ENCODE assay signal across 8 cellular contexts in genomic region chr21:42496839-42497202, GRCh38. TPM values are rescaled to one million over a fixed set of nuclear protein-coding genes. Genes with fewer than 3 reads are reported as not detected.
DNase-seq lines count a peak whose midpoint lies in the region; ATAC-seq and TF ChIP-seq lines count a peak whose summit lies in the region.

No MANE protein-coding gene starts in this region.

- POLR2A ChIA-PET in T-cell (lab: Charles Lee) = interaction anchor here (0.6 to 0.9 kb wide), 2 partner anchors 18 to 188 kb away, joined by 3 to 6 read pairs; no protein-coding TSS in a partner anchor

- H3K4me3 Mint-ChIP-seq in T-cell = peak overlapping the region; percentile 87 to 90 (median 87)

- H3K4me3 ChIP-seq in gastroesophageal sphincter = peak overlapping the region; percentile 39 to 68

- H3K4me1 ChIP-seq in gastroesophageal sphincter = peaks cover 0 to 16% (median 0%) of the 10 kb centered on the region in 3 donors

- H3K27ac Mint-ChIP-seq in T-cell = peak overlapping the region; percentile 66 to 73

- no peaks in the 10 kb centered on the region for H3K36me3 ChIP-seq in gastroesophageal sphincter

- no peaks in the 10 kb centered on the region for H3K27me3 ChIP-seq in gastroesophageal sphincter

- peaks cover 4% of the 10 kb centered on the region in 2 donors for H3K27me3 Mint-ChIP-seq in T-cell

- 21 to 25% methylated on average over 13 to 14 of the region's 19 CpGs for WGBS in gastroesophageal sphincter (ENCODE audit: low coverage in 1 of 2), 2 donors

- peak; percentile 56 for DNase-seq in NCI-H2196 (lab: John Stamatoyannopoulos, UW; ENCODE audit: unreplicated experiment)
- DNase-seq in NCI-H2196 treated with DMSO at 0.1 percent for 48 hours (lab: John Stamatoyannopoulos, UW; ENCODE audit: unreplicated experiment) = no peak
- no peak for DNase-seq in T-cell
- peak; percentile 63 for DNase-seq in putamen (ENCODE audit: low spot score)
- no peak for DNase-seq in 8988T

- H3K4me1 Mint-ChIP-seq in T-cell = peaks cover 16 to 27% (median 17%) of the 10 kb centered on the region in 3 donors

- H3K9me3 ChIP-seq in gastroesophageal sphincter = no peaks in the 10 kb centered on the region

- TF ChIP-seq POLR2A in gastroesophageal sphincter (IDR thresholded peaks at IDR 0.05) = no peak

- ATAC-seq in T-cell (replicated peaks in 1 of 4) (no peak), gastroesophageal sphincter (peak; percentile 6), GM19328 (IDR thresholded peaks at IDR 0.05; ENCODE audit: unreplicated experiment) (no peak), HG02884 (IDR thresholded peaks at IDR 0.05; ENCODE audit: unreplicated experiment) (no peak)

- CTCF ChIA-PET in T-cell (lab: Charles Lee) = no interaction called here

- H3K9me3 Mint-ChIP-seq in T-cell = no peaks in the 10 kb centered on the region

- no peak for TF ChIP-seq CTCF in gastroesophageal sphincter (IDR thresholded peaks at IDR 0.05)

- peak overlapping the region; percentile 48 to 93 (median 90) for H3K27ac ChIP-seq in gastroesophageal sphincter

- no peak for TF ChIP-seq EP300 in gastroesophageal sphincter (IDR thresholded peaks at IDR 0.05)

- no peaks in the 10 kb centered on the region for H3K36me3 Mint-ChIP-seq in T-cell

RNA-seq across cellular contexts. Expression of gene RSPH1, which starts 0.8 kb away (rescaled TPM):
- total RNA-seq in T-cell (under 1 TPM in 2 of 5 donors, not detected in 3; 0.12 to 0.20 TPM), gastroesophageal sphincter (1 to 10 TPM in 2 of 4 donors, under 1 TPM in 1, not detected in 1; 0.99 to 1.9 (median 1.9) TPM)

RNA-seq across cellular contexts. Expression of gene SLC37A1, which starts 16.8 kb away (rescaled TPM):
- total RNA-seq in T-cell = 10 to 100 TPM; 18.7 to 26.3 (median 22.6) TPM
- total RNA-seq in gastroesophageal sphincter = 1 to 10 TPM; 3.7 to 7.8 (median 4.3) TPM

Comparison
In these comparisons a context has a peak if more than half of its experiments do, and no peak if none do; other contexts are left out.
1. DNase-seq: peak in NCI-H2196 (single experiment) and putamen (single experiment); none in NCI-H2196 treated with DMSO at 0.1 percent for 48 hours (single experiment), T-cell (0 of 34) and 8988T (single experiment).